In genomic region chr21:25461730-25462129, GRCh38 we compare ENCODE assay signal across 22 cellular contexts.
A peak's percentile ranks its signal among the peaks of the same experiment; 100 is the strongest.
DNase-seq lines count a peak whose midpoint lies in the region; ATAC-seq and TF ChIP-seq lines count a peak whose summit lies in the region.
"Had no signal": no experiment of that assay in that cellular context is flagged by ENCODE, and none has a peak within 500 bp of the region (broad histone marks: within the 10 kb centered on the region; RNA-seq: fewer than 3 reads in every experiment).

No MANE protein-coding gene starts in this region.

- peak overlapping the region; percentile 96 to 97 for H3K27ac Mint-ChIP-seq in natural killer cell treated with Interleukin-12 subunit alpha and Interleukin-12 subunit beta and Interleukin-15 and Interleukin-18, amount 100 ng/mL, for 72 hours
- H3K27ac Mint-ChIP-seq in natural killer cell, result no peak overlapping the region
- H3K27ac Mint-ChIP-seq in activated T-helper 17 cell treated with anti-CD3 and anti-CD28 coated beads, Interleukin-2, amount 50 U/mL, for 72 hours, result peak overlapping the region; percentile 90
- peak overlapping the region; percentile 90 to 91 for H3K27ac Mint-ChIP-seq in stimulated activated naive CD8-positive, alpha-beta T cell treated with anti-CD3 and anti-CD28 coated beads, Interleukin-15, amount 100 ng/mL, for 72 hours
- H3K27ac Mint-ChIP-seq: brain; CD8-positive, alpha-beta T cell; nephron progenitor cell had no signal

- peaks cover 5% of the 10 kb centered on the region for H3K9me3 Mint-ChIP-seq in natural killer cell treated with Interleukin-12 subunit alpha and Interleukin-12 subunit beta and Interleukin-15 and Interleukin-18, amount 100 ng/mL, for 72 hours
- no peaks in the 10 kb centered on the region for H3K9me3 Mint-ChIP-seq in natural killer cell
- H3K9me3 Mint-ChIP-seq in activated T-helper 17 cell treated with anti-CD3 and anti-CD28 coated beads, Interleukin-2, amount 50 U/mL, for 72 hours, result no peaks in the 10 kb centered on the region
- H3K9me3 Mint-ChIP-seq in stimulated activated naive CD8-positive, alpha-beta T cell treated with anti-CD3 and anti-CD28 coated beads, Interleukin-15, amount 100 ng/mL, for 72 hours, result peaks cover 9 to 18% of the 10 kb centered on the region in 2 donors
- H3K9me3 Mint-ChIP-seq: brain; CD8-positive, alpha-beta T cell; nephron progenitor cell had no signal

- TF ChIP-seq CTCF in natural killer cell (IDR thresholded peaks at IDR 0.05), result no peak

- no peak for DNase-seq in natural killer cell treated with Interleukin-12 subunit alpha and Interleukin-12 subunit beta and Interleukin-15 and Interleukin-18, amount 100 ng/mL, for 72 hours (ENCODE audit: low spot score)
- DNase-seq in natural killer cell, result no peak
- peak; percentile 1 for DNase-seq in dermis blood vessel endothelial cell
- DNase-seq in stimulated activated naive CD8-positive, alpha-beta T cell treated with anti-CD3 and anti-CD28 coated beads, Interleukin-15, amount 100 ng/mL, for 72 hours, result no peak
- DNase-seq in KBM-7, result no peak
- DNase-seq in superior temporal gyrus (ENCODE audit: extremely low spot score), result no peak
- DNase-seq in AG08395 (ENCODE audit: low spot score), result no peak
- DNase-seq: activated CD8-positive, alpha-beta memory T cell treated with anti-CD3 and anti-CD28 coated beads for 24 hours; activated effector memory CD4-positive, alpha-beta T cell treated with Interleukin-2 at 50 U/mL for 16 hours; CD8-positive, alpha-beta T cell; HCEC 1CT; head of caudate nucleus; left lung; midbrain; NCI-H1105; NCI-H2029 treated with DMSO at 0.1 percent for 48 hours; nephron progenitor cell; NK-92 treated with Interleukin-12 subunit alpha and Interleukin-12 subunit beta, amount 100 ng/mL, for 24 hours; stimulated activated CD4-positive, alpha-beta T cell treated with anti-CD3 and anti-CD28 coated beads, Interleukin-2, amount 100 ng/mL, for 24 hours had no signal

- H3K4me3 Mint-ChIP-seq in natural killer cell treated with Interleukin-12 subunit alpha and Interleukin-12 subunit beta and Interleukin-15 and Interleukin-18, amount 100 ng/mL, for 72 hours, result no peak overlapping the region
- H3K4me3 Mint-ChIP-seq in natural killer cell, result no peak overlapping the region
- H3K4me3 Mint-ChIP-seq in activated T-helper 17 cell treated with anti-CD3 and anti-CD28 coated beads, Interleukin-2, amount 50 U/mL, for 72 hours, result peak overlapping the region; percentile 61
- H3K4me3 Mint-ChIP-seq in stimulated activated naive CD8-positive, alpha-beta T cell treated with anti-CD3 and anti-CD28 coated beads, Interleukin-15, amount 100 ng/mL, for 72 hours, result peak overlapping the region in 1 of 2 donors; percentile 70
- H3K4me3 Mint-ChIP-seq: brain; CD8-positive, alpha-beta T cell; nephron progenitor cell had no signal

- no peaks in the 10 kb centered on the region for H3K27me3 Mint-ChIP-seq in natural killer cell treated with Interleukin-12 subunit alpha and Interleukin-12 subunit beta and Interleukin-15 and Interleukin-18, amount 100 ng/mL, for 72 hours
- H3K27me3 Mint-ChIP-seq in natural killer cell (ENCODE audit: low read depth in 2 of 2), result peaks cover 0 to 4% of the 10 kb centered on the region in 2 donors
- no peaks in the 10 kb centered on the region for H3K27me3 Mint-ChIP-seq in activated T-helper 17 cell treated with anti-CD3 and anti-CD28 coated beads, Interleukin-2, amount 50 U/mL, for 72 hours
- H3K27me3 Mint-ChIP-seq in stimulated activated naive CD8-positive, alpha-beta T cell treated with anti-CD3 and anti-CD28 coated beads, Interleukin-15, amount 100 ng/mL, for 72 hours, result no peaks in the 10 kb centered on the region
- H3K27me3 Mint-ChIP-seq: brain had no signal

- intact Hi-C loops in natural killer cell (cut with micrococcal nuclease), result no loop called here

- in situ Hi-C loops in KBM-7 (cut with MboI; ENCODE audit: low pct_unique_long_range_greater_than_20kb, low sequenced_read_pairs), result no loop called here

- peaks cover 47 to 68% of the 10 kb centered on the region in 2 donors for H3K4me1 Mint-ChIP-seq in natural killer cell treated with Interleukin-12 subunit alpha and Interleukin-12 subunit beta and Interleukin-15 and Interleukin-18, amount 100 ng/mL, for 72 hours (ENCODE audit: low read depth in 2 of 2)
- peaks cover 9 to 10% of the 10 kb centered on the region in 2 donors for H3K4me1 Mint-ChIP-seq in natural killer cell
- H3K4me1 Mint-ChIP-seq in activated T-helper 17 cell treated with anti-CD3 and anti-CD28 coated beads, Interleukin-2, amount 50 U/mL, for 72 hours, result peaks cover 58% of the 10 kb centered on the region
- H3K4me1 Mint-ChIP-seq in stimulated activated naive CD8-positive, alpha-beta T cell treated with anti-CD3 and anti-CD28 coated beads, Interleukin-15, amount 100 ng/mL, for 72 hours, result peaks cover 81% of the 10 kb centered on the region
- H3K4me1 Mint-ChIP-seq: brain had no signal

- peaks cover 16% of the 10 kb centered on the region for H3K36me3 Mint-ChIP-seq in natural killer cell treated with Interleukin-12 subunit alpha and Interleukin-12 subunit beta and Interleukin-15 and Interleukin-18, amount 100 ng/mL, for 72 hours
- H3K36me3 Mint-ChIP-seq in natural killer cell, result no peaks in the 10 kb centered on the region
- H3K36me3 Mint-ChIP-seq in activated T-helper 17 cell treated with anti-CD3 and anti-CD28 coated beads, Interleukin-2, amount 50 U/mL, for 72 hours (ENCODE audit: low read depth), result peaks cover 40% of the 10 kb centered on the region
- H3K36me3 Mint-ChIP-seq: brain; CD8-positive, alpha-beta T cell had no signal

- no peak for ATAC-seq in natural killer cell treated with Interleukin-12 subunit alpha and Interleukin-12 subunit beta and Interleukin-15 and Interleukin-18, amount 100 ng/mL, for 72 hours
- ATAC-seq in natural killer cell, result no peak
- no peak for ATAC-seq in activated T-helper 17 cell treated with anti-CD3 and anti-CD28 coated beads, Interleukin-2, amount 50 U/mL, for 72 hours (replicated peaks)
- no peak for ATAC-seq in stimulated activated naive CD8-positive, alpha-beta T cell treated with anti-CD3 and anti-CD28 coated beads, Interleukin-15, amount 100 ng/mL, for 72 hours
- ATAC-seq: CD8-positive, alpha-beta T cell; left lung; SK-N-SH treated with all-trans-retinoic acid at 6 μM for 48 hours had no signal

Comparison
In these comparisons a context has a peak if more than half of its experiments do, and no peak if none do; other contexts are left out.
1. H3K27ac Mint-ChIP-seq: peak in natural killer cell treated with Interleukin-12 subunit alpha and Interleukin-12 subunit beta and Interleukin-15 and Interleukin-18, amount 100 ng/mL, for 72 hours (2 of 2), activated T-helper 17 cell treated with anti-CD3 and anti-CD28 coated beads, Interleukin-2, amount 50 U/mL, for 72 hours (single experiment) and stimulated activated naive CD8-positive, alpha-beta T cell treated with anti-CD3 and anti-CD28 coated beads, Interleukin-15, amount 100 ng/mL, for 72 hours (2 of 2); none in natural killer cell (0 of 2).